Comparison of ENCODE assay signal across 1 cellular context in genomic region chr4:91447168-91447567, GRCh38.
TF ChIP-seq lines count a peak whose summit lies in the region.

No MANE protein-coding gene starts in this region.

TF ChIP-seq in GM23338, 12 proteins besides CTCF, POLR2A, EP300 and RAD21 (continued from another document):
- TF ChIP-seq ZNF462 (CRISPR knock-in tag; IDR thresholded peaks at IDR 0.05) (no peak), REST (IDR thresholded peaks at IDR 0.05; ENCODE audit: unreplicated experiment) (no peak), ZNF114 (CRISPR knock-in tag; IDR thresholded peaks at IDR 0.05) (no peak), STAT1 (IDR thresholded peaks at IDR 0.05; ENCODE audit: unreplicated experiment) (no peak), CREB1 (CRISPR knock-in tag; IDR thresholded peaks at IDR 0.05; ENCODE audit: low read depth) (no peak), POLR2AphosphoS5 (IDR thresholded peaks at IDR 0.05; ENCODE audit: low read depth) (no peak)
